Comparison of ENCODE assay signal across 24 cellular contexts in the genomic region with DNA sequence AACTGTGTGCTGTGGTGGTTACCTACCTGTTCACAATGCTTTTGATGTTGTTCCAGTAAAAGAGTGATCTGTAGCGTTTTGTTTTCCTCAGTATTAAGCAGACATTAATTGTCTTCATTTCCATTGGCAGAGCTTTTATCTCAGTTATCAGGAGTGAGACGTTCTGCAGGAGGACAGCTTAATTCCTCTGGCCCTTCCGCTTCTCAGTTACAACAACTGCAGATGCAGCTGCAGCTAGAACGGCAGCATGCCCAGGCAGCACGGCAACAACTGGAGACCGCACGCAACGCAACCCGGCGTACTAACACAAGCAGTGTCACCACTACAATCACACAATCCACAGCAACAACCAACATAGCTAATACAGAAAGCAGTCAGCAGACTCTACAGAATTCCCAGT.
"Had no signal": no experiment of that assay in that cellular context is flagged by ENCODE, and none has a peak within 500 bp of the region (broad histone marks: within the 10 kb centered on the region; RNA-seq: fewer than 3 reads in every experiment).

No MANE protein-coding gene starts in this region.

- H3K4me3 Mint-ChIP-seq: activated naive CD8-positive, alpha-beta T cell; central memory CD8-positive, alpha-beta T cell; naive B cell; stimulated activated naive CD8-positive, alpha-beta T cell treated with anti-CD3 and anti-CD28 coated beads, Interleukin-15, Interleukin-2, amounts not matched to agents 100 ng/mL and 50 ng/mL, for 24 hours; T-helper 1 cell treated with Interleukin-12 subunit alpha and Interleukin-12 subunit beta and Interleukin-4 antibody, amounts not matched to agents 30 μg/mL and 1 μg/mL, for 36 hours had no signal

- H3K4me1 ChIP-seq: psoas muscle, right atrium auricular region, thyroid gland, upper lobe of right lung had no signal

- DNase-seq: activated CD4-positive, alpha-beta T cell treated with anti-CD3 and anti-CD28 coated beads for 1 hour; activated CD4-positive, alpha-beta T cell treated with anti-CD3 and anti-CD28 coated beads, Interleukin-2, amount 50 U/mL, for 1 hour; activated effector memory CD4-positive, alpha-beta T cell treated with anti-CD3 and anti-CD28 coated beads, Interleukin-2, amount 50 U/mL, for 16 hours; effector memory CD4-positive, alpha-beta T cell; esophagus squamous epithelium; heart right ventricle; left colon; mesendoderm; mucosa of descending colon; naive B cell; psoas muscle; stimulated activated CD4-positive, alpha-beta T cell treated with anti-CD3 and anti-CD28 coated beads, Interleukin-12 subunit alpha, Interleukin-12 subunit beta, amount 100 ng/mL, for 4 hours; stimulated activated CD4-positive, alpha-beta T cell treated with anti-CD3 and anti-CD28 coated beads, Interleukin-4, amount 100 ng/mL, for 4 hours; substantia nigra; thyroid gland; upper lobe of right lung; WERI-Rb-1 had no signal

- ATAC-seq: left colon, mucosa of descending colon, psoas muscle, upper lobe of right lung had no signal

- H3K27me3 ChIP-seq: adrenal gland, esophagus squamous epithelium, heart right ventricle, right atrium auricular region, SJSA1, thyroid gland, upper lobe of right lung had no signal

- H3K27me3 Mint-ChIP-seq: activated naive CD8-positive, alpha-beta T cell; central memory CD8-positive, alpha-beta T cell; naive B cell; stimulated activated naive CD8-positive, alpha-beta T cell treated with anti-CD3 and anti-CD28 coated beads, Interleukin-15, Interleukin-2, amounts not matched to agents 100 ng/mL and 50 ng/mL, for 24 hours had no signal

- H3K9me3 ChIP-seq: adrenal gland, esophagus squamous epithelium, heart right ventricle, mucosa of descending colon, psoas muscle, right atrium auricular region, SJSA1, thyroid gland, upper lobe of right lung had no signal

- H3K27ac Mint-ChIP-seq: activated naive CD8-positive, alpha-beta T cell; stimulated activated naive CD8-positive, alpha-beta T cell treated with anti-CD3 and anti-CD28 coated beads, Interleukin-15, Interleukin-2, amounts not matched to agents 100 ng/mL and 50 ng/mL, for 24 hours; T-helper 1 cell treated with Interleukin-12 subunit alpha and Interleukin-12 subunit beta and Interleukin-4 antibody, amounts not matched to agents 30 μg/mL and 1 μg/mL, for 36 hours had no signal

- H3K4me3 ChIP-seq: adrenal gland, esophagus squamous epithelium, heart right ventricle, mucosa of descending colon, psoas muscle, right atrium auricular region, SJSA1, thyroid gland, upper lobe of right lung had no signal

- H3K27ac ChIP-seq: adrenal gland, esophagus squamous epithelium, heart right ventricle, psoas muscle, right atrium auricular region, SJSA1, thyroid gland, upper lobe of right lung, WERI-Rb-1 had no signal

- H3K9me3 Mint-ChIP-seq: central memory CD8-positive, alpha-beta T cell; naive B cell; stimulated activated naive CD8-positive, alpha-beta T cell treated with anti-CD3 and anti-CD28 coated beads, Interleukin-15, Interleukin-2, amounts not matched to agents 100 ng/mL and 50 ng/mL, for 24 hours; T-helper 1 cell treated with Interleukin-12 subunit alpha and Interleukin-12 subunit beta and Interleukin-4 antibody, amounts not matched to agents 30 μg/mL and 1 μg/mL, for 36 hours had no signal
